ENCODE assay signal across 24 cellular contexts in the genomic region with DNA sequence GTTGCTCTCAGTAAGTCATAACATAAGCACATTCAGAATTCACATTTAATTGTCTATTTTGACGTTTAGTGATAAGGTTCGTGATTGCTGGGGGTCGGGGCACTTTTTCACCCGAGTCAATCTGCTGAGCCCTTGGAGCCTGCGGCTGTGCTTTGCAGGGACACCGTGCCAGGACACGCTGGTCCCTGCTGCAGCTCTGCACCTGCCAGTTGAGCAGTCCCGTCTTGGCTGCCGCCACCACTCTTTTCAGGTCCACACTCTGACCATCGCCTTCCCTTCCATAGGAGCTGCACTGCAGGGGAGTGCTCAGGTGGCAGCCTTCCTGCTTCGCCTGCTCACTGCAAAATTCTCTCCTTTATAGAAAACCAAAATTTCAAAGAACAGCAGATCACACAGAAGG. TPM values are rescaled to one million over a fixed set of nuclear protein-coding genes. Genes with fewer than 3 reads are reported as not detected.
DNase-seq lines count a peak whose midpoint lies in the region; ATAC-seq, FAIRE-seq and TF ChIP-seq lines count a peak whose summit lies in the region.
"Had no signal": no experiment of that assay in that cellular context is flagged by ENCODE, and none has a peak within 500 bp of the region (broad histone marks: within the 10 kb centered on the region; RNA-seq: fewer than 3 reads in every experiment).

No MANE protein-coding gene starts in this region.

- no peak for TF ChIP-seq CTCF in CD4-positive, alpha-beta T cell (IDR thresholded peaks at IDR 0.05)
- no peak for TF ChIP-seq CTCF in brain (conservative IDR thresholded peaks at IDR 0.05)
- no peak for TF ChIP-seq CTCF in omental fat pad (IDR thresholded peaks at IDR 0.05)

- POLR2A ChIA-PET in CD4-positive, alpha-beta T cell (lab: Charles Lee), result no interaction called here

- H3K27me3 ChIP-seq in CD4-positive, alpha-beta T cell (ENCODE audit: control insufficient read depth, insufficient read depth, low read length), result no peaks in the 10 kb centered on the region
- H3K27me3 ChIP-seq in neuronal stem cell (ENCODE audit: control insufficient read depth in 3 of 3, insufficient read depth in 3 of 3, low read depth in 1 of 3, low read length in 3 of 3), result no peaks in the 10 kb centered on the region
- H3K27me3 ChIP-seq: BLaER1 treated with 17β-estradiol and CSF1 and Interleukin-3, amounts not matched to agents 10 nM and 100 nM; MG63; Peyer's patch; SJSA1 had no signal

- H3K4me3 Mint-ChIP-seq in activated naive CD4-positive, alpha-beta T cell treated with anti-CD3 and anti-CD28 coated beads, Interleukin-2, amount 50 U/mL, for 24 hours, result no peak overlapping the region
- H3K4me3 Mint-ChIP-seq in activated naive CD4-positive, alpha-beta T cell treated with anti-CD3 and anti-CD28 coated beads, Interleukin-2, amount 10 ng/mL, durations not matched to agents 7 days and 5 days, result no peak overlapping the region
- H3K4me3 Mint-ChIP-seq in CD4-positive, alpha-beta T cell, result no peak overlapping the region
- no peak overlapping the region for H3K4me3 Mint-ChIP-seq in brain
- H3K4me3 Mint-ChIP-seq: CD8-positive, alpha-beta T cell had no signal

- H2BK12ac ChIP-seq in neuronal stem cell (ENCODE audit: low read length), result no peak overlapping the region

- no peak overlapping the region for H3K9ac ChIP-seq in neuronal stem cell (ENCODE audit: low read depth, low read length, poor library complexity)
- H3K9ac ChIP-seq: BLaER1 treated with 17β-estradiol and CSF1 and Interleukin-3, amounts not matched to agents 10 nM and 100 nM had no signal

- no CpG with 5 or more reads among the region's 11 CpGs for WGBS in neuronal stem cell (ENCODE audit: extremely low coverage in 2 of 2, insufficient read length in 2 of 2, insufficient replicate concordance in 1 of 2), 2 donors

- intact Hi-C loops in CD4-positive, alpha-beta T cell (cut with DNase I, micrococcal nuclease), result loop anchor here in 1 of 2 experiments (5.0 kb wide), 1 partner anchor 38 kb away; a partner anchor contains a TSS

- H3K4ac ChIP-seq in neuronal stem cell (ENCODE audit: low read length), result no peak overlapping the region

- peaks cover 4% of the 10 kb centered on the region for H3K79me1 ChIP-seq in neuronal stem cell (ENCODE audit: low read depth, low read length)

- no peak overlapping the region for H4K91ac ChIP-seq in neuronal stem cell (ENCODE audit: low read depth, low read length, poor library complexity)

- no peak overlapping the region for H3K4me2 ChIP-seq in neuronal stem cell (ENCODE audit: insufficient read depth, low read length, poor library complexity, severe bottlenecking)
- H3K4me2 ChIP-seq: BLaER1 treated with 17β-estradiol and CSF1 and Interleukin-3, amounts not matched to agents 10 nM and 100 nM had no signal

- H2BK5ac ChIP-seq in neuronal stem cell (ENCODE audit: low read length), result no peak overlapping the region

- H3K14ac ChIP-seq in neuronal stem cell (ENCODE audit: low read length), result no peak overlapping the region

- H2AFZ ChIP-seq in neuronal stem cell (ENCODE audit: low read length), result no peak overlapping the region

- no peaks in the 10 kb centered on the region for H3K9me3 Mint-ChIP-seq in activated naive CD4-positive, alpha-beta T cell treated with anti-CD3 and anti-CD28 coated beads, Interleukin-2, amount 50 U/mL, for 24 hours
- no peaks in the 10 kb centered on the region for H3K9me3 Mint-ChIP-seq in activated naive CD4-positive, alpha-beta T cell treated with anti-CD3 and anti-CD28 coated beads, Interleukin-2, amount 10 ng/mL, durations not matched to agents 7 days and 5 days
- H3K9me3 Mint-ChIP-seq in CD4-positive, alpha-beta T cell, result no peaks in the 10 kb centered on the region
- H3K9me3 Mint-ChIP-seq in brain, result no peaks in the 10 kb centered on the region
- H3K9me3 Mint-ChIP-seq: CD8-positive, alpha-beta T cell had no signal

- peak overlapping the region in 1 of 2 donors; percentile 40 for H3K4me3 ChIP-seq in neuronal stem cell (ENCODE audit: low read length in 2 of 2)
- H3K4me3 ChIP-seq: BLaER1 treated with 17β-estradiol and CSF1 and Interleukin-3, amounts not matched to agents 10 nM and 100 nM; MG63; Peyer's patch; SJSA1 had no signal

- H3K27ac ChIP-seq in CD4-positive, alpha-beta T cell (ENCODE audit: low read depth, low read length), result no peak overlapping the region
- no peak overlapping the region for H3K27ac ChIP-seq in neuronal stem cell (replicated peaks; ENCODE audit: low read length)
- H3K27ac ChIP-seq: BLaER1 treated with 17β-estradiol and CSF1 and Interleukin-3, amounts not matched to agents 10 nM and 100 nM; Peyer's patch; SJSA1 had no signal

- peaks cover 30% of the 10 kb centered on the region for H3K36me3 Mint-ChIP-seq in activated naive CD4-positive, alpha-beta T cell treated with anti-CD3 and anti-CD28 coated beads, Interleukin-2, amount 50 U/mL, for 24 hours
- H3K36me3 Mint-ChIP-seq in activated naive CD4-positive, alpha-beta T cell treated with anti-CD3 and anti-CD28 coated beads, Interleukin-2, amount 10 ng/mL, durations not matched to agents 7 days and 5 days, result peaks cover 54% of the 10 kb centered on the region
- peaks cover 99% of the 10 kb centered on the region for H3K36me3 Mint-ChIP-seq in CD4-positive, alpha-beta T cell (ENCODE audit: low read depth)
- H3K36me3 Mint-ChIP-seq in brain, result peaks cover 85% of the 10 kb centered on the region

- CTCF ChIA-PET in activated naive CD4-positive, alpha-beta T cell treated with anti-CD3 and anti-CD28 coated beads, Interleukin-2, amount 10 ng/mL, durations not matched to agents 7 days and 5 days (lab: Charles Lee), result no interaction called here
- CTCF ChIA-PET in CD4-positive, alpha-beta T cell (lab: Charles Lee), result interaction anchor here (1.2 kb wide), 1 partner anchor 11 kb away, joined by 3 read pairs; no protein-coding TSS in a partner anchor

- H3K18ac ChIP-seq in neuronal stem cell (ENCODE audit: low read length), result no peak overlapping the region

- H2AK5ac ChIP-seq in neuronal stem cell (ENCODE audit: low read depth, low read length), result no peak overlapping the region

- peaks cover 48% of the 10 kb centered on the region for H3K4me1 Mint-ChIP-seq in activated naive CD4-positive, alpha-beta T cell treated with anti-CD3 and anti-CD28 coated beads, Interleukin-2, amount 50 U/mL, for 24 hours
- peaks cover 6% of the 10 kb centered on the region for H3K4me1 Mint-ChIP-seq in activated naive CD4-positive, alpha-beta T cell treated with anti-CD3 and anti-CD28 coated beads, Interleukin-2, amount 10 ng/mL, durations not matched to agents 7 days and 5 days
- peaks cover 54% of the 10 kb centered on the region for H3K4me1 Mint-ChIP-seq in CD4-positive, alpha-beta T cell (ENCODE audit: low read depth)
- H3K4me1 Mint-ChIP-seq in brain, result peaks cover 15% of the 10 kb centered on the region

- no peak overlapping the region for H2BK120ac ChIP-seq in neuronal stem cell (ENCODE audit: low read depth, low read length)

- no peak overlapping the region for H2BK15ac ChIP-seq in neuronal stem cell (ENCODE audit: low read length)

- no peaks in the 10 kb centered on the region for H3K4me1 ChIP-seq in neuronal stem cell (ENCODE audit: control insufficient read depth in 2 of 2, insufficient read depth in 1 of 2, low read depth in 1 of 2, low read length in 2 of 2)
- H3K4me1 ChIP-seq: Peyer's patch had no signal

- H3K36me3 ChIP-seq in neuronal stem cell (replicated peaks in 1 of 2; ENCODE audit: control insufficient read depth in 2 of 2, insufficient read depth in 2 of 2, low read length in 2 of 2), result peaks cover 24 to 99% of the 10 kb centered on the region in 2 donors

- no peak for ATAC-seq in CD4-positive, alpha-beta T cell (ENCODE audit: poor library complexity)
- ATAC-seq in omental fat pad (ENCODE audit: low FRiP score) (no peak), GM21367 (IDR thresholded peaks at IDR 0.05; ENCODE audit: unreplicated experiment) (no peak)
- ATAC-seq: CD8-positive, alpha-beta T cell; HCT116 had no signal

- no peak overlapping the region for H3K23ac ChIP-seq in neuronal stem cell (ENCODE audit: low read depth, low read length, poor library complexity)

- no peak for FAIRE-seq in GM19239 (lab: Jason Lieb, UNC)
- FAIRE-seq: GM12891, H1 had no signal

- H3K27ac Mint-ChIP-seq in activated naive CD4-positive, alpha-beta T cell treated with anti-CD3 and anti-CD28 coated beads, Interleukin-2, amount 50 U/mL, for 24 hours, result peak overlapping the region; percentile 33
- no peak overlapping the region for H3K27ac Mint-ChIP-seq in activated naive CD4-positive, alpha-beta T cell treated with anti-CD3 and anti-CD28 coated beads, Interleukin-2, amount 10 ng/mL, durations not matched to agents 7 days and 5 days
- H3K27ac Mint-ChIP-seq in CD4-positive, alpha-beta T cell, result peak overlapping the region; percentile 6
- peak overlapping the region in 3 of 5 experiments; percentile 3 to 27 (median 20) for H3K27ac Mint-ChIP-seq in brain
- H3K27ac Mint-ChIP-seq: CD8-positive, alpha-beta T cell had no signal

- DNase-seq in activated naive CD4-positive, alpha-beta T cell treated with anti-CD3 and anti-CD28 coated beads, Interleukin-2, amount 10 ng/mL, durations not matched to agents 7 days and 5 days, result no peak
- DNase-seq in CD4-positive, alpha-beta T cell, result no peak
- DNase-seq in neuronal stem cell (ENCODE audit: low spot score), result no peak
- no peak for DNase-seq in omental fat pad (ENCODE audit: low spot score)
- DNase-seq in GM19239 (ENCODE audit: insufficient read length, low spot score), result no peak
- DNase-seq: 8988T; CD8-positive, alpha-beta T cell; DND-41; MG63; NCI-H1417; NCI-H1694 treated with DMSO at 0.1 percent for 48 hours; NCI-H2081 treated with DMSO at 0.1 percent for 48 hours; NCI-H2171 treated with DMSO at 0.1 percent for 48 hours; NCI-H524 treated with DMSO at 0.1 percent for 48 hours; NCI-H82; Peyer's patch had no signal

- H3K9me3 ChIP-seq in CD4-positive, alpha-beta T cell (ENCODE audit: control insufficient read depth, low read length), result no peaks in the 10 kb centered on the region
- peaks cover under 1 to 3% of the 10 kb centered on the region in 2 donors for H3K9me3 ChIP-seq in neuronal stem cell (replicated peaks in 1 of 2; ENCODE audit: control insufficient read depth in 2 of 2, insufficient read depth in 1 of 2, low read depth in 1 of 2, low read length in 2 of 2)
- H3K9me3 ChIP-seq: MG63, Peyer's patch, SJSA1 had no signal

- H3K27me3 Mint-ChIP-seq in activated naive CD4-positive, alpha-beta T cell treated with anti-CD3 and anti-CD28 coated beads, Interleukin-2, amount 50 U/mL, for 24 hours, result no peaks in the 10 kb centered on the region
- H3K27me3 Mint-ChIP-seq in activated naive CD4-positive, alpha-beta T cell treated with anti-CD3 and anti-CD28 coated beads, Interleukin-2, amount 10 ng/mL, durations not matched to agents 7 days and 5 days, result no peaks in the 10 kb centered on the region
- H3K27me3 Mint-ChIP-seq in CD4-positive, alpha-beta T cell, result no peaks in the 10 kb centered on the region
- H3K27me3 Mint-ChIP-seq in brain, result no peaks in the 10 kb centered on the region

- H4K8ac ChIP-seq in neuronal stem cell (ENCODE audit: low read depth, low read length), result peak overlapping the region; percentile 31

RNA-seq across cellular contexts. Expression of a gene that starts 36.4 kb away (rescaled TPM):
- 10 to 100 TPM; 31.0 to 31.2 TPM for total RNA-seq in CD4-positive, alpha-beta T cell
- 30.0 TPM for polyA plus RNA-seq in brain (ENCODE audit: insufficient read depth, low read depth, low replicate concordance)
- polyA plus RNA-seq in neuronal stem cell (2013, experiment 1 of 2), result 45.2 TPM
- polyA plus RNA-seq in neuronal stem cell (2013, experiment 2 of 2), result 44.5 TPM
- 10 to 100 TPM; 47.0 to 74.5 (median 55.7) TPM for total RNA-seq in omental fat pad
